ENCODE assay signal across 9 cellular contexts in the genomic region with DNA sequence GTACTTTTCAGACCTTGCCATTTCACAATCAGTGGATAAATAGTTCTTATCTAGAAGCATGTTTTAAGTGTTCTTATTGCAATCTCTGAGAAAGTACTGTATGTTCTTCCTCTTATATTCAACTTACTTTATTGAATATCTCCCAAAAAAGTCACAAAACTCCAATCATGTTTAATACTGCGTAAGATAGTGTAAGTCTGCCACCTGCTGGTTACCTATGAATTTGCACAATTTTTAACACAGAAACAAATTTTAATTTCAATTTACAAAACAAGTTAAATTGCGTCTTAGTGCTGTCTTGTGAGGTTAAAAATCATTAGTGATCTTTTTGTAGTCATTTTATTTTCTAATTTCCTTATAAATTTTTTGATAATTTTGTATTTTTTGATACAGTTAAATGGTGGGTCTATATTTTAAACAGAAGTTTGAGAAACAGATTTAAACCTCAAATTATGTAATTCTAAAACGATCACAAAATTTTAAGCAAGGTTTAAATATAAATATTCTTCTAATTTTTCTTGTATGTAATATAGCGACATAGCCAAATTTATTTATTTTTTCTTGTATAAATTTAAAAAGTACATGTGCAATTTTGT.
A peak's percentile ranks its signal among the peaks of the same experiment; 100 is the strongest.
DNase-seq lines count a peak whose midpoint lies in the region; ATAC-seq and TF ChIP-seq lines count a peak whose summit lies in the region.
"Had no signal": no experiment of that assay in that cellular context is flagged by ENCODE, and none has a peak within 500 bp of the region (broad histone marks: within the 10 kb centered on the region; RNA-seq: fewer than 3 reads in every experiment).

No MANE protein-coding gene starts in this region.

- H4K8ac ChIP-seq in mesendoderm (ENCODE audit: low read depth, low read length), result no peak overlapping the region

- H3K4me3 ChIP-seq in MM.1S (ENCODE audit: low read length), result no peak overlapping the region
- no peak overlapping the region for H3K4me3 ChIP-seq in breast epithelium
- H3K4me3 ChIP-seq in mesendoderm (ENCODE audit: low read length), result no peak overlapping the region
- H3K4me3 ChIP-seq: BLaER1 had no signal

- H3K56ac ChIP-seq in mesendoderm (ENCODE audit: low read length), result no peak overlapping the region

- peak; percentile 70 for TF ChIP-seq CTCF in MM.1S (IDR thresholded peaks at IDR 0.05; ENCODE audit: low read length)
- peak in 2 of 3 donors; percentile 20 for TF ChIP-seq CTCF in breast epithelium (IDR thresholded peaks at IDR 0.05)

- H2AFZ ChIP-seq in MM.1S (ENCODE audit: low read length), result no peak overlapping the region

- H2BK120ac ChIP-seq in mesendoderm (ENCODE audit: low read depth, low read length), result no peak overlapping the region

- H3K9ac ChIP-seq in MM.1S (ENCODE audit: low read length), result no peak overlapping the region
- no peak overlapping the region for H3K9ac ChIP-seq in mesendoderm (ENCODE audit: low read length)
- H3K9ac ChIP-seq: BLaER1 had no signal

- H3K36me3 ChIP-seq in MM.1S (replicated peaks; ENCODE audit: insufficient read depth, low read length), result no peaks in the 10 kb centered on the region
- H3K36me3 ChIP-seq in breast epithelium, result no peaks in the 10 kb centered on the region
- no peaks in the 10 kb centered on the region for H3K36me3 ChIP-seq in mesendoderm (ENCODE audit: control insufficient read depth, insufficient read depth, low read length)
- H3K36me3 ChIP-seq: BLaER1 had no signal

- no CpG with 5 or more reads among the region's 4 CpGs for WGBS in mesendoderm (ENCODE audit: extremely low coverage, insufficient coverage, low lambda C conversion rate)

- no peaks in the 10 kb centered on the region for H3K9me2 ChIP-seq in MM.1S (replicated peaks; ENCODE audit: insufficient read depth, low read length)

- no peak for ATAC-seq in HG02798 (IDR thresholded peaks at IDR 0.05; ENCODE audit: poor library complexity, unreplicated experiment)

- no peak overlapping the region for H3K4me2 ChIP-seq in MM.1S (ENCODE audit: low read depth, low read length)
- no peak overlapping the region for H3K4me2 ChIP-seq in mesendoderm (ENCODE audit: low read length)
- H3K4me2 ChIP-seq: BLaER1 had no signal

- DNase-seq in DMS153 treated with DMSO at 0.1 percent for 48 hours (lab: John Stamatoyannopoulos, UW; ENCODE audit: unreplicated experiment) (peak; percentile 7), DMS153 (lab: John Stamatoyannopoulos, UW) (no peak), MM.1S (peak; percentile 35), breast epithelium (ENCODE audit: low spot score in 2 of 2) (no peak), mesendoderm (peak; percentile 12), HuH-7 (ENCODE audit: low spot score) (no peak), NCI-H524 treated with DMSO at 0.1 percent for 48 hours (lab: John Stamatoyannopoulos, UW) (no peak)

- H2AK5ac ChIP-seq in mesendoderm (ENCODE audit: low read length), result no peak overlapping the region

- H3K9me3 ChIP-seq in MM.1S (replicated peaks; ENCODE audit: insufficient read depth, low read length) (no peaks in the 10 kb centered on the region), breast epithelium (no peaks in the 10 kb centered on the region)
- H3K9me3 ChIP-seq: BLaER1 had no signal

- H2BK5ac ChIP-seq in mesendoderm (ENCODE audit: low read length), result no peak overlapping the region

- no peaks in the 10 kb centered on the region for H4K20me1 ChIP-seq in MM.1S (ENCODE audit: insufficient read depth, low read length)
- H4K20me1 ChIP-seq: BLaER1 had no signal

- no peak overlapping the region for H3K18ac ChIP-seq in mesendoderm (ENCODE audit: low read length)

- H4K5ac ChIP-seq in mesendoderm (ENCODE audit: low read length), result no peak overlapping the region

- H3K23ac ChIP-seq in mesendoderm (ENCODE audit: low read length), result no peak overlapping the region

- no peaks in the 10 kb centered on the region for H3K4me1 ChIP-seq in MM.1S (ENCODE audit: low read length)
- no peaks in the 10 kb centered on the region for H3K4me1 ChIP-seq in breast epithelium
- H3K4me1 ChIP-seq in mesendoderm (ENCODE audit: control insufficient read depth, low read depth, low read length), result no peaks in the 10 kb centered on the region
- H3K4me1 ChIP-seq: BLaER1 had no signal

- intact Hi-C loops in breast epithelium (cut with DNase I; ENCODE audit: low total_unique reads), result no loop called here

- no peak overlapping the region for H2BK15ac ChIP-seq in mesendoderm (replicated peaks; ENCODE audit: low read depth)

- H3K4ac ChIP-seq in mesendoderm (ENCODE audit: low read depth, low read length), result no peak overlapping the region

- H3F3A ChIP-seq in MM.1S (ENCODE audit: insufficient read depth, low read length), result no peaks in the 10 kb centered on the region

- H3K27me3 ChIP-seq in MM.1S (replicated peaks; ENCODE audit: insufficient read depth, low read length), result no peaks in the 10 kb centered on the region
- no peaks in the 10 kb centered on the region for H3K27me3 ChIP-seq in breast epithelium
- H3K27me3 ChIP-seq in mesendoderm (ENCODE audit: insufficient read depth, low read length, poor library complexity), result no peaks in the 10 kb centered on the region
- H3K27me3 ChIP-seq: BLaER1 had no signal

- TF ChIP-seq POLR2A in breast epithelium (IDR thresholded peaks at IDR 0.05), result no peak

- no peaks in the 10 kb centered on the region for H3K79me2 ChIP-seq in MM.1S (ENCODE audit: low read length)
- H3K79me2 ChIP-seq in mesendoderm (ENCODE audit: control insufficient read depth, insufficient read depth, low read length), result no peaks in the 10 kb centered on the region

- no peaks in the 10 kb centered on the region for H3K79me1 ChIP-seq in mesendoderm (ENCODE audit: low read length)

- H3K27ac ChIP-seq in MM.1S (ENCODE audit: low read length) (no peak overlapping the region), breast epithelium (no peak overlapping the region), mesendoderm (ENCODE audit: low read depth, low read length) (no peak overlapping the region)
- H3K27ac ChIP-seq: BLaER1 had no signal

Comparison
In these comparisons a context has a peak if more than half of its experiments do, and no peak if none do; other contexts are left out.
1. DNase-seq: peak in DMS153 treated with DMSO at 0.1 percent for 48 hours (single experiment), MM.1S (single experiment) and mesendoderm (single experiment); none in DMS153 (single experiment), breast epithelium (0 of 2), HuH-7 (single experiment) and NCI-H524 treated with DMSO at 0.1 percent for 48 hours (single experiment).